ENCODE assay signal across 10 cellular contexts in genomic region chr12:117685115-117685926, GRCh38.
DNase-seq lines count a peak whose midpoint lies in the region; ATAC-seq, FAIRE-seq and TF ChIP-seq lines count a peak whose summit lies in the region.
"Had no signal": no experiment of that assay in that cellular context is flagged by ENCODE, and none has a peak within 500 bp of the region (broad histone marks: within the 10 kb centered on the region; RNA-seq: fewer than 3 reads in every experiment).

No MANE protein-coding gene starts in this region.

- no peak for TF ChIP-seq POLR2A in tibial nerve (IDR thresholded peaks at IDR 0.05)

- H3K27me3 ChIP-seq in SJSA1 (replicated peaks) (no peaks in the 10 kb centered on the region), tibial nerve (no peaks in the 10 kb centered on the region)

- ATAC-seq in HG02571 (IDR thresholded peaks at IDR 0.05; ENCODE audit: unreplicated experiment) (no peak), GM19351 (IDR thresholded peaks at IDR 0.05; ENCODE audit: unreplicated experiment) (no peak)

- no peak overlapping the region for H3K4me3 ChIP-seq in SJSA1
- no peak overlapping the region for H3K4me3 ChIP-seq in tibial nerve

- 26 to 35% methylated on average over 13 of the region's 13 CpGs for WGBS in tibial nerve, 2 donors

- DNase-seq in DMS79 treated with DMSO at 0.1 percent for 48 hours (lab: John Stamatoyannopoulos, UW) (peak; percentile 48), DMS79 (lab: John Stamatoyannopoulos, UW) (no peak), SJSA1 (ENCODE audit: low read depth in 1 of 2, low spot score in 2 of 2) (peak; percentile 77 to 86), tibial nerve (ENCODE audit: low spot score in 2 of 2) (peak; percentile 20 to 68), T-helper 1 cell (no peak)

- H3K9me3 ChIP-seq in SJSA1 (replicated peaks) (no peaks in the 10 kb centered on the region), tibial nerve (no peaks in the 10 kb centered on the region)

- peak in 1 of 2 donors; percentile 75 for TF ChIP-seq EP300 in tibial nerve (IDR thresholded peaks at IDR 0.05)

- FAIRE-seq in islet of Langerhans (lab: Jason Lieb, UNC), result peak; percentile 95
- FAIRE-seq: A204.1 had no signal

- H3K36me3 ChIP-seq in SJSA1, result no peaks in the 10 kb centered on the region
- no peaks in the 10 kb centered on the region for H3K36me3 ChIP-seq in tibial nerve

- H3K4me1 ChIP-seq in SJSA1 (replicated peaks) (peaks cover 52% of the 10 kb centered on the region), tibial nerve (peaks cover 0 to 22% (median 0%) of the 10 kb centered on the region in 4 donors)

- H3K27ac ChIP-seq in SJSA1 (peak overlapping the region; percentile 89), tibial nerve (peak overlapping the region in 2 of 4 donors; percentile 43 to 71)
- H3K27ac ChIP-seq: KMS-11 had no signal

- no peak for TF ChIP-seq CTCF in tibial nerve (IDR thresholded peaks at IDR 0.05)

Comparison
In these comparisons a context has a peak if more than half of its experiments do, and no peak if none do; other contexts are left out.
1. DNase-seq: peak in DMS79 treated with DMSO at 0.1 percent for 48 hours (single experiment), SJSA1 (2 of 2) and tibial nerve (2 of 2); none in DMS79 (single experiment) and T-helper 1 cell (0 of 5).